In genomic region chr13:71244181-71244580, GRCh38 we compare ENCODE assay signal across 35 cellular contexts.
"Had no signal": no experiment of that assay in that cellular context is flagged by ENCODE, and none has a peak within 500 bp of the region (broad histone marks: within the 10 kb centered on the region; RNA-seq: fewer than 3 reads in every experiment).

No MANE protein-coding gene starts in this region.

- H3K4me2 ChIP-seq: KMS-11 had no signal

- H3K27me3 ChIP-seq: MG63 had no signal

- DNase-seq: Karpas-422, Kasumi-1, KG1, MG63, MM.1S, MV-4-11, NCI-H1048, NCI-H1092, NCI-H1092 treated with DMSO at 0.1 percent for 48 hours, NCI-H1105, NCI-H1105 treated with DMSO at 0.1 percent for 48 hours, NCI-H1417, NCI-H1417 treated with DMSO at 0.1 percent for 48 hours, NCI-H1436, NCI-H1436 treated with DMSO at 0.1 percent for 48 hours, NCI-H146, NCI-H1694, NCI-H1694 treated with DMSO at 0.1 percent for 48 hours, NCI-H187, NCI-H187 treated with DMSO at 0.1 percent for 48 hours, NCI-H1930, NCI-H2029, NCI-H2029 treated with DMSO at 0.1 percent for 48 hours, NCI-H2081, NCI-H2081 treated with DMSO at 0.1 percent for 48 hours, NCI-H2107, NCI-H2171, NCI-H2171 treated with DMSO at 0.1 percent for 48 hours, NCI-H2227 treated with DMSO at 0.1 percent for 48 hours, NCI-H226, NCI-H345, NCI-H446, NCI-H446 treated with DMSO at 0.1 percent for 48 hours, NCI-H510A had no signal

- H3K36me3 ChIP-seq: MG63 had no signal

- H3K9ac ChIP-seq: KMS-11 had no signal

- H3K27ac ChIP-seq: KMS-11 had no signal

- H3K4me3 ChIP-seq: MG63 had no signal

- H3K9me3 ChIP-seq: MG63 had no signal
